In genomic region chr2:130286983-130287655, GRCh38 we compare ENCODE assay signal across 22 cellular contexts. TPM values are rescaled to one million over a fixed set of nuclear protein-coding genes. Genes with fewer than 3 reads are reported as not detected.
DNase-seq lines count a peak whose midpoint lies in the region; ATAC-seq and TF ChIP-seq lines count a peak whose summit lies in the region.
"Had no signal": no experiment of that assay in that cellular context is flagged by ENCODE, and none has a peak within 500 bp of the region (broad histone marks: within the 10 kb centered on the region; RNA-seq: fewer than 3 reads in every experiment).

No MANE protein-coding gene starts in this region.

- no peaks in the 10 kb centered on the region for H3K9me2 ChIP-seq in SK-N-SH

- no peak overlapping the region for H3K4me3 Mint-ChIP-seq in stimulated activated effector memory CD8-positive, alpha-beta T cell treated with anti-CD3 and anti-CD28 coated beads, Interleukin-12 subunit alpha, Interleukin-12 subunit beta, amount 100 ng/mL, for 72 hours
- H3K4me3 Mint-ChIP-seq: CD4-positive, CD25-positive, alpha-beta regulatory T cell; HFFc6 had no signal

- no peak overlapping the region for H3K4me3 ChIP-seq in SK-N-SH (ENCODE audit: low read depth in 2 of 2, low read length in 1 of 2)
- H3K4me3 ChIP-seq in H7 (ENCODE audit: insufficient read depth, low read depth, low read length): no peak overlapping the region
- H3K4me3 ChIP-seq in mucosa of descending colon: no peak overlapping the region
- no peak overlapping the region for H3K4me3 ChIP-seq in gastrocnemius medialis
- H3K4me3 ChIP-seq: BLaER1, GM23248, HAP-1, MG63, SK-N-MC had no signal

- no peaks in the 10 kb centered on the region for H3K4me1 Mint-ChIP-seq in stimulated activated effector memory CD8-positive, alpha-beta T cell treated with anti-CD3 and anti-CD28 coated beads, Interleukin-12 subunit alpha, Interleukin-12 subunit beta, amount 100 ng/mL, for 72 hours
- H3K4me1 Mint-ChIP-seq: CD4-positive, CD25-positive, alpha-beta regulatory T cell had no signal

- H3K9me3 ChIP-seq in SK-N-SH (no peaks in the 10 kb centered on the region), mucosa of descending colon (no peaks in the 10 kb centered on the region), gastrocnemius medialis (no peaks in the 10 kb centered on the region)
- H3K9me3 ChIP-seq: BLaER1, HAP-1, MG63 had no signal

- TF ChIP-seq CTCF in SK-N-SH (IDR thresholded peaks at IDR 0.05) (no peak), mucosa of descending colon (IDR thresholded peaks at IDR 0.05) (no peak), gastrocnemius medialis (IDR thresholded peaks at IDR 0.05 in 4 of 5, conservative IDR thresholded peaks at IDR 0.05 in 1 of 5) (no peak)

- no peak for TF ChIP-seq RAD21 in SK-N-SH (IDR thresholded peaks at IDR 0.05; ENCODE audit: low read length)

- no peak for TF ChIP-seq POLR2A in gastrocnemius medialis (IDR thresholded peaks at IDR 0.05)

- 75% methylated on average over 24 of the region's 35 CpGs for WGBS in SK-N-SH (ENCODE audit: low lambda C conversion rate)

- DNase-seq in SK-N-SH (peak; percentile 23), H7 (peak; percentile 48), mucosa of descending colon (peak in 2 of 3 donors; percentile 21 to 48), gastrocnemius medialis (no peak)
- no peak for DNase-seq in stimulated activated effector memory CD8-positive, alpha-beta T cell treated with anti-CD3 and anti-CD28 coated beads, Interleukin-12 subunit alpha, Interleukin-12 subunit beta, amount 100 ng/mL, for 72 hours (ENCODE audit: low spot score in 2 of 2)
- DNase-seq: CD4-positive, CD25-positive, alpha-beta regulatory T cell; DMS153; DND-41; GM23248; HFFc6; KG1; MG63; NCI-H1694 treated with DMSO at 0.1 percent for 48 hours; NCI-H2081; NCI-H2227 treated with DMSO at 0.1 percent for 48 hours; NCI-H526 treated with DMSO at 0.1 percent for 48 hours; SIG-M5 had no signal

- H3K27ac ChIP-seq in SK-N-SH (ENCODE audit: low read depth in 2 of 2, low read length in 1 of 2) (no peak overlapping the region), gastrocnemius medialis (no peak overlapping the region)
- H3K27ac ChIP-seq: BLaER1, GM23248, SK-N-MC had no signal

- H3K79me2 ChIP-seq in SK-N-SH (ENCODE audit: insufficient read depth): no peaks in the 10 kb centered on the region

- H3K27ac Mint-ChIP-seq in stimulated activated effector memory CD8-positive, alpha-beta T cell treated with anti-CD3 and anti-CD28 coated beads, Interleukin-12 subunit alpha, Interleukin-12 subunit beta, amount 100 ng/mL, for 72 hours: no peak overlapping the region
- H3K27ac Mint-ChIP-seq: CD4-positive, CD25-positive, alpha-beta regulatory T cell; HFFc6 had no signal

- intact Hi-C loops in mucosa of descending colon (cut with DNase I, micrococcal nuclease) (no loop called here), gastrocnemius medialis (cut with DNase I; ENCODE audit: low total_unique reads) (no loop called here)

- H3K36me3 Mint-ChIP-seq in stimulated activated effector memory CD8-positive, alpha-beta T cell treated with anti-CD3 and anti-CD28 coated beads, Interleukin-12 subunit alpha, Interleukin-12 subunit beta, amount 100 ng/mL, for 72 hours: no peaks in the 10 kb centered on the region
- H3K36me3 Mint-ChIP-seq: CD4-positive, CD25-positive, alpha-beta regulatory T cell had no signal

- no peak for TF ChIP-seq EP300 in SK-N-SH (IDR thresholded peaks at IDR 0.05; ENCODE audit: borderline replicate concordance in 1 of 2, low read depth in 1 of 2, low read length in 1 of 2)

- ATAC-seq in SK-N-SH treated with all-trans-retinoic acid at 6 μM for 48 hours: no peak
- no peak for ATAC-seq in mucosa of descending colon
- peak; percentile 39 for ATAC-seq in stimulated activated effector memory CD8-positive, alpha-beta T cell treated with anti-CD3 and anti-CD28 coated beads, Interleukin-12 subunit alpha, Interleukin-12 subunit beta, amount 100 ng/mL, for 72 hours
- no peak for ATAC-seq in GM19467 (IDR thresholded peaks at IDR 0.05; ENCODE audit: unreplicated experiment)
- no peak for ATAC-seq in gastrocnemius medialis

- H3K9ac ChIP-seq in SK-N-SH: no peak overlapping the region
- H3K9ac ChIP-seq: BLaER1, GM23248 had no signal

- H3K4me2 ChIP-seq in SK-N-SH: no peak overlapping the region
- H3K4me2 ChIP-seq: BLaER1 had no signal

- H2AFZ ChIP-seq in SK-N-SH (ENCODE audit: low read depth): no peak overlapping the region
- H2AFZ ChIP-seq: GM23248 had no signal

- H3K27me3 ChIP-seq in SK-N-SH (ENCODE audit: insufficient read depth): no peaks in the 10 kb centered on the region
- H3K27me3 ChIP-seq in H7 (ENCODE audit: control insufficient read depth, insufficient read depth, low read length): no peaks in the 10 kb centered on the region
- H3K27me3 ChIP-seq in gastrocnemius medialis: no peaks in the 10 kb centered on the region
- H3K27me3 ChIP-seq: BLaER1, MG63 had no signal

- in situ Hi-C loops in gastrocnemius medialis (cut with MboI; ENCODE audit: low sequenced_read_pairs in 4 of 4): no loop called here

- POLR2A ChIA-PET in SK-N-SH (lab: Yijun Ruan, JAX): no interaction called here

- CTCF ChIA-PET in SK-N-SH (lab: Yijun Ruan, JAX): no interaction called here

- H3K4me1 ChIP-seq in SK-N-SH (ENCODE audit: control insufficient read depth in 1 of 2, insufficient read depth in 2 of 2, low read depth in 1 of 2, low read length in 1 of 2) (no peaks in the 10 kb centered on the region; a peak in 1 of 4 replicates), mucosa of descending colon (ENCODE audit: low read depth) (no peaks in the 10 kb centered on the region), gastrocnemius medialis (no peaks in the 10 kb centered on the region)
- H3K4me1 ChIP-seq: BLaER1, HAP-1 had no signal

- H3K36me3 ChIP-seq in SK-N-SH (replicated peaks in 1 of 2; ENCODE audit: control insufficient read depth in 1 of 2, insufficient read depth in 2 of 2, low read length in 1 of 2) (no peaks in the 10 kb centered on the region), H7 (replicated peaks; ENCODE audit: control insufficient read depth, insufficient read depth, low read length) (no peaks in the 10 kb centered on the region), mucosa of descending colon (ENCODE audit: low read depth) (no peaks in the 10 kb centered on the region), gastrocnemius medialis (no peaks in the 10 kb centered on the region)
- H3K36me3 ChIP-seq: BLaER1, HAP-1, MG63 had no signal

- H3F3A ChIP-seq in SK-N-SH (replicated peaks; ENCODE audit: insufficient read depth): no peaks in the 10 kb centered on the region

- H3K9me3 Mint-ChIP-seq in stimulated activated effector memory CD8-positive, alpha-beta T cell treated with anti-CD3 and anti-CD28 coated beads, Interleukin-12 subunit alpha, Interleukin-12 subunit beta, amount 100 ng/mL, for 72 hours: no peaks in the 10 kb centered on the region
- H3K9me3 Mint-ChIP-seq: CD4-positive, CD25-positive, alpha-beta regulatory T cell had no signal

- H4K20me1 ChIP-seq in SK-N-SH (ENCODE audit: insufficient read depth): no peaks in the 10 kb centered on the region
- H4K20me1 ChIP-seq: BLaER1 had no signal

TF ChIP-seq in SK-N-SH, 30 proteins besides CTCF, POLR2A, EP300 and RAD21 (continues in another document):
- TF ChIP-seq FOSL2 (IDR thresholded peaks at IDR 0.05; ENCODE audit: borderline replicate concordance, low read depth): no peak
- TF ChIP-seq IRF3 (IDR thresholded peaks at IDR 0.05; ENCODE audit: low read depth, low read length): no peak
- no peak for TF ChIP-seq FOXJ3 (CRISPR knock-in tag; IDR thresholded peaks at IDR 0.05)

TF ChIP-seq in SK-N-SH treated with all-trans-retinoic acid at 6 μM for 48 hours, 23 proteins besides CTCF, POLR2A, EP300 and RAD21 (continues in another document):
- TF ChIP-seq ZNF8 (CRISPR knock-in tag; IDR thresholded peaks at IDR 0.05) (no peak), CSRNP3 (CRISPR knock-in tag; IDR thresholded peaks at IDR 0.05) (no peak), ESRRG (CRISPR knock-in tag; IDR thresholded peaks at IDR 0.05) (no peak), RARB (CRISPR knock-in tag; IDR thresholded peaks at IDR 0.05) (no peak), SNAI2 (CRISPR knock-in tag; IDR thresholded peaks at IDR 0.05) (no peak), ZNF565 (CRISPR knock-in tag; conservative IDR thresholded peaks at IDR 0.05; ENCODE audit: low read depth) (no peak), ZFP30 (CRISPR knock-in tag; IDR thresholded peaks at IDR 0.05) (no peak), PPARA (CRISPR knock-in tag; IDR thresholded peaks at IDR 0.05; ENCODE audit: borderline replicate concordance) (no peak), POU6F1 (CRISPR knock-in tag; IDR thresholded peaks at IDR 0.05; ENCODE audit: borderline replicate concordance, low read depth) (no peak)

RNA-seq across cellular contexts. Expression of gene IMP4, which starts 55.6 kb away (rescaled TPM):
- 247 and 252 TPM in 2 replicates for polyA plus RNA-seq in SK-N-SH (2012; rRNA removed)
- 119 and 157 TPM in 2 replicates for polyA plus RNA-seq in SK-N-SH (2012; cell fraction: cytosol; rRNA removed)
- 491 and 516 TPM in 2 replicates for polyA plus RNA-seq in SK-N-SH (2012; cell fraction: nucleus; rRNA removed)
- total RNA-seq in H7 (2014; rRNA removed; shearing (Covaris generic)): 84.8 and 91.6 TPM in 2 replicates
- total RNA-seq in mucosa of descending colon (10 to 100 TPM; 52.7 to 70.4 (median 56.0) TPM), gastrocnemius medialis (100 to 1,000 TPM; 114 to 179 (median 149) TPM)

Comparison
In these comparisons a context has a peak if more than half of its experiments do, and no peak if none do; other contexts are left out.
1. DNase-seq: peak in SK-N-SH (single experiment), H7 (single experiment) and mucosa of descending colon (2 of 3); none in stimulated activated effector memory CD8-positive, alpha-beta T cell treated with anti-CD3 and anti-CD28 coated beads, Interleukin-12 subunit alpha, Interleukin-12 subunit beta, amount 100 ng/mL, for 72 hours (0 of 2) and gastrocnemius medialis (0 of 2).